Comparison of ENCODE assay signal across 24 cellular contexts in genomic region chr3:125191256-125191655, GRCh38.
"Had no signal": no experiment of that assay in that cellular context is flagged by ENCODE, and none has a peak within 500 bp of the region (broad histone marks: within the 10 kb centered on the region; RNA-seq: fewer than 3 reads in every experiment).

No MANE protein-coding gene starts in this region.

- H3K36me3 ChIP-seq: breast epithelium, colonic mucosa, uterus had no signal

- H3K9me3 ChIP-seq: breast epithelium, colonic mucosa, left lung, testis, uterus had no signal

- FAIRE-seq: endothelial cell of umbilical vein had no signal

- H3K27ac ChIP-seq: breast epithelium, colonic mucosa, dorsolateral prefrontal cortex, foreskin keratinocyte, left lung, testis, uterus had no signal

- H3K4me3 ChIP-seq: breast epithelium, colonic mucosa, dorsolateral prefrontal cortex, left lung, testis, uterus had no signal

- DNase-seq: activated CD4-positive, alpha-beta T cell treated with anti-CD3 and anti-CD28 coated beads, Interleukin-2, amount 10 ng/mL, durations not matched to agents 7 days and 5 days; activated CD8-positive, alpha-beta T cell treated with anti-CD3 and anti-CD28 coated beads for 36 hours; activated gamma-delta T cell; activated naive CD4-positive, alpha-beta T cell treated with anti-CD3 and anti-CD28 coated beads, Interleukin-2, amount 50 U/mL, for 16 hours; activated naive CD8-positive, alpha-beta T cell treated with anti-CD3 and anti-CD28 coated beads, Interleukin-2, amount 50 U/mL, for 24 hours; aorta; colonic mucosa; dorsolateral prefrontal cortex; effector memory CD8-positive, alpha-beta T cell; foreskin keratinocyte; left lung; midbrain; natural killer cell; stimulated activated CD4-positive, alpha-beta T cell treated with anti-CD3 and anti-CD28 coated beads, Interleukin-2, amount 100 ng/mL, for 48 hours; stimulated activated CD8-positive, alpha-beta memory T cell treated with anti-CD3 and anti-CD28 coated beads, Interleukin-4, amount 100 ng/mL, for 48 hours; stimulated activated naive CD4-positive, alpha-beta T cell; T-helper 17 cell; testis; trophoblast cell; uterus had no signal

- ATAC-seq: activated naive CD8-positive, alpha-beta T cell treated with anti-CD3 and anti-CD28 coated beads, Interleukin-2, amount 50 U/mL, for 24 hours; effector memory CD8-positive, alpha-beta T cell; esophagus mucosa; foreskin keratinocyte; sciatic nerve; T-helper 17 cell had no signal

- H3K27me3 ChIP-seq: breast epithelium, colonic mucosa, dorsolateral prefrontal cortex, foreskin keratinocyte, left lung, testis, uterus had no signal

- H3K4me1 ChIP-seq: breast epithelium, colonic mucosa, foreskin keratinocyte, left lung, testis, uterus had no signal
